In genomic region chr5:37197340-37198050, GRCh38 we compare ENCODE assay signal across 9 cellular contexts. TPM values are rescaled to one million over a fixed set of nuclear protein-coding genes. Genes with fewer than 3 reads are reported as not detected.
DNase-seq lines count a peak whose midpoint lies in the region; ATAC-seq and TF ChIP-seq lines count a peak whose summit lies in the region.
"Had no signal": no experiment of that assay in that cellular context is flagged by ENCODE, and none has a peak within 500 bp of the region (broad histone marks: within the 10 kb centered on the region; RNA-seq: fewer than 3 reads in every experiment).

No MANE protein-coding gene starts in this region.

- no peaks in the 10 kb centered on the region for H3K27me3 Mint-ChIP-seq in activated CD4-positive, alpha-beta memory T cell treated with anti-CD3 and anti-CD28 coated beads for 36 hours

- WGBS in spleen, 5 donors: 50 to 60% (median 54%) methylated on average over 3 of the region's 3 CpGs
- WGBS in lower leg skin, 2 donors: 85 to 86% methylated on average over 3 of the region's 3 CpGs

- POLR2A ChIA-PET in activated CD4-positive, alpha-beta memory T cell treated with anti-CD3 and anti-CD28 coated beads for 36 hours (lab: Charles Lee): no interaction called here

- no peaks in the 10 kb centered on the region for H3K9me3 ChIP-seq in spleen

- H3K27ac Mint-ChIP-seq in activated CD4-positive, alpha-beta memory T cell treated with anti-CD3 and anti-CD28 coated beads for 36 hours: peak overlapping the region; percentile 30

- TF ChIP-seq POLR2A in spleen (IDR thresholded peaks at IDR 0.05): no peak
- no peak for TF ChIP-seq POLR2A in lower leg skin (IDR thresholded peaks at IDR 0.05)

- H3K36me3 ChIP-seq in spleen: peaks cover 0 to 38% (median 11%) of the 10 kb centered on the region in 6 donors

- CTCF ChIA-PET in activated CD4-positive, alpha-beta memory T cell treated with anti-CD3 and anti-CD28 coated beads for 36 hours (lab: Charles Lee): no interaction called here

- peaks cover 5 to 21% (median 14%) of the 10 kb centered on the region in 6 donors for H3K4me1 ChIP-seq in spleen

- peak; percentile 77 for ATAC-seq in HG03135 (IDR thresholded peaks at IDR 0.05; ENCODE audit: unreplicated experiment)

- peak overlapping the region; percentile 40 to 83 (median 73) for H3K27ac ChIP-seq in spleen

- peak overlapping the region; percentile 2 for H3K4me3 Mint-ChIP-seq in activated CD4-positive, alpha-beta memory T cell treated with anti-CD3 and anti-CD28 coated beads for 36 hours

- TF ChIP-seq CTCF in spleen (IDR thresholded peaks at IDR 0.05 in 8 of 11, conservative IDR thresholded peaks at IDR 0.05 in 3 of 11) (no peak), lower leg skin (IDR thresholded peaks at IDR 0.05) (no peak)

- peaks cover 18% of the 10 kb centered on the region for H3K4me1 Mint-ChIP-seq in activated CD4-positive, alpha-beta memory T cell treated with anti-CD3 and anti-CD28 coated beads for 36 hours (ENCODE audit: low read depth)

- H3K4me3 ChIP-seq in spleen (peak overlapping the region in 5 of 8 donors; percentile 12 to 42 (median 17)), lower leg skin (ENCODE audit: low read depth, poor library complexity, severe bottlenecking) (no peak overlapping the region)
- H3K4me3 ChIP-seq: skin epidermis had no signal

- H3K36me3 Mint-ChIP-seq in activated CD4-positive, alpha-beta memory T cell treated with anti-CD3 and anti-CD28 coated beads for 36 hours: peaks cover 5% of the 10 kb centered on the region

- H3K27me3 ChIP-seq in spleen (replicated peaks in 1 of 7): no peaks in the 10 kb centered on the region

- intact Hi-C loops in activated CD4-positive, alpha-beta memory T cell treated with anti-CD3 and anti-CD28 coated beads for 36 hours (cut with micrococcal nuclease): loop anchor here (5.0 kb wide), 1 partner anchor 50 kb away; the partner anchor contains the start of gene CPLANE1
- intact Hi-C loops in spleen (cut with DNase I; ENCODE audit: low total_unique reads) (no loop called here), lower leg skin (cut with DNase I; ENCODE audit: low total_unique reads) (no loop called here)

- peak; percentile 4 for DNase-seq in stimulated activated CD4-positive, alpha-beta T cell treated with anti-CD3 and anti-CD28 coated beads, Interleukin-4, amount 100 ng/mL, for 24 hours
- no peak for DNase-seq in stimulated activated CD4-positive, alpha-beta T cell treated with anti-CD3 and anti-CD28 coated beads, Interleukin-1b, Interleukin-23, amount 100 ng/mL, for 48 hours
- no peak for DNase-seq in activated CD4-positive, alpha-beta memory T cell treated with anti-CD3 and anti-CD28 coated beads for 36 hours
- DNase-seq in spleen (no peak), NCI-H2029 (lab: John Stamatoyannopoulos, UW) (no peak), lower leg skin (ENCODE audit: low spot score in 2 of 2) (no peak), iPS-NIHi11 (ENCODE audit: low spot score) (no peak)

- no peaks in the 10 kb centered on the region for H3K9me3 Mint-ChIP-seq in activated CD4-positive, alpha-beta memory T cell treated with anti-CD3 and anti-CD28 coated beads for 36 hours

RNA-seq across cellular contexts. Expression of gene CPLANE1, which starts 51.7 kb away (rescaled TPM):
- 1 to 10 TPM; 4.4 to 5.8 TPM for total RNA-seq in activated CD4-positive, alpha-beta memory T cell treated with anti-CD3 and anti-CD28 coated beads for 36 hours
- total RNA-seq in spleen: 10 to 100 TPM; 13.9 to 31.7 (median 22.6) TPM
- 1 to 10 TPM; 1.2 to 2.0 (median 1.6) TPM for polyA plus RNA-seq in spleen
- 10 to 100 TPM in 2 of 4 donors, 1 to 10 TPM in 2; 6.4 to 12.0 (median 9.7) TPM for total RNA-seq in lower leg skin
